Comparison of ENCODE assay signal across 28 cellular contexts in the genomic region with DNA sequence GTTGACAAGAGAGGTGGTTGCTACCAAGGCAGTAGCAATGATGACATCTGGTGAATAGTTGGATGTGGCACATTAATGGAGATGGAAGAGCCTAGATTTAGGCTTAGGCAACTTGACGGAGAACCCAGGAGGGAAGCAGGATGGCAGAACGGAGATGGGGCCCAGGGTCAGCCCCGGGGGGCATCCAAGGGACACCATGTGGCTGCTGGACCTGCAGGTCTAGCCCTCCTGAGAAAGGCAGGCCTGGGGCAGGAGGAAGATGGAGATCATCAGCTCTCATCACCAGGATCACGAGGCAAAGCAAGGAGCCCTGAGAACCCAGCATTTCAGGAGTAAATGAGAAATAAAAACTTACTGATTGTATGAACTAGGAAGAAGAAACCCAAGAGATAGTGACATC.
DNase-seq lines count a peak whose midpoint lies in the region; ATAC-seq and TF ChIP-seq lines count a peak whose summit lies in the region.
"Had no signal": no experiment of that assay in that cellular context is flagged by ENCODE, and none has a peak within 500 bp of the region (broad histone marks: within the 10 kb centered on the region; RNA-seq: fewer than 3 reads in every experiment).

No MANE protein-coding gene starts in this region.

- no peak overlapping the region for H3K4me3 ChIP-seq in thyroid gland (replicated peaks in 1 of 3)
- H3K4me3 ChIP-seq: esophagus muscularis mucosa, heart right ventricle, SK-N-MC, smooth muscle cell, tibial nerve had no signal

- WGBS in thyroid gland, 2 donors, result 96% methylated on average over 4 of the region's 4 CpGs

- H3K27ac ChIP-seq in thyroid gland, result peak overlapping the region in 2 of 3 donors; percentile 70 to 84
- H3K27ac ChIP-seq: brain microvascular endothelial cell, esophagus muscularis mucosa, foreskin keratinocyte, heart right ventricle, SK-N-MC, tibial nerve had no signal

- H3K27ac Mint-ChIP-seq in activated naive CD4-positive, alpha-beta T cell treated with anti-CD3 and anti-CD28 coated beads for 36 hours, result peak overlapping the region; percentile 74
- peak overlapping the region; percentile 92 for H3K27ac Mint-ChIP-seq in activated CD8-positive, alpha-beta T cell treated with anti-CD3 and anti-CD28 coated beads for 36 hours
- H3K27ac Mint-ChIP-seq in dendritic cell treated with granulocyte-macrophage colony-stimulating factor and Interleukin-4, amounts not matched to agents 40 ng/mL and 50 ng/mL, for 4 days, result peak overlapping the region; percentile 93

- DNase-seq in activated naive CD4-positive, alpha-beta T cell treated with anti-CD3 and anti-CD28 coated beads for 36 hours, result no peak
- DNase-seq in activated naive CD4-positive, alpha-beta T cell treated with anti-CD3 and anti-CD28 coated beads, Interleukin-2, amount 50 U/mL, for 16 hours, result no peak
- no peak for DNase-seq in activated CD8-positive, alpha-beta T cell treated with anti-CD3 and anti-CD28 coated beads for 36 hours
- DNase-seq in thyroid gland, result no peak
- DNase-seq: activated gamma-delta T cell, amygdala, brain microvascular endothelial cell, cerebellar nuclear complex, DMS153, foreskin keratinocyte, heart right ventricle, Kasumi-1, kidney, left ventricle myocardium superior, NCI-H1417 treated with DMSO at 0.1 percent for 48 hours, NCI-H2081, NCI-H2227 treated with DMSO at 0.1 percent for 48 hours, NCI-H526, PC-3, right cardiac atrium had no signal

- no peaks in the 10 kb centered on the region for H3K36me3 ChIP-seq in thyroid gland
- H3K36me3 ChIP-seq: brain microvascular endothelial cell, esophagus muscularis mucosa, heart right ventricle, tibial nerve had no signal

- H3K4me3 Mint-ChIP-seq in activated naive CD4-positive, alpha-beta T cell treated with anti-CD3 and anti-CD28 coated beads for 36 hours, result no peak overlapping the region
- no peak overlapping the region for H3K4me3 Mint-ChIP-seq in activated CD8-positive, alpha-beta T cell treated with anti-CD3 and anti-CD28 coated beads for 36 hours
- no peak overlapping the region for H3K4me3 Mint-ChIP-seq in dendritic cell treated with granulocyte-macrophage colony-stimulating factor and Interleukin-4, amounts not matched to agents 40 ng/mL and 50 ng/mL, for 4 days

- POLR2A ChIA-PET in activated CD8-positive, alpha-beta T cell treated with anti-CD3 and anti-CD28 coated beads for 36 hours (lab: Charles Lee), result interaction anchor here (0.6 to 4.4 kb wide), 3 partner anchors 13 to 46 kb away, joined by 3 to 39 read pairs (median 7); no protein-coding TSS in a partner anchor

- no peak for TF ChIP-seq CTCF in activated CD8-positive, alpha-beta T cell treated with anti-CD3 and anti-CD28 coated beads for 36 hours (IDR thresholded peaks at IDR 0.05)
- TF ChIP-seq CTCF in thyroid gland (IDR thresholded peaks at IDR 0.05), result no peak

- intact Hi-C loops in activated naive CD4-positive, alpha-beta T cell treated with anti-CD3 and anti-CD28 coated beads for 36 hours (cut with micrococcal nuclease), result no loop called here
- intact Hi-C loops in activated CD8-positive, alpha-beta T cell treated with anti-CD3 and anti-CD28 coated beads for 36 hours (cut with micrococcal nuclease), result loop anchor here (5.0 kb wide), 2 partner anchors 43 to 62 kb away; no protein-coding TSS in a partner anchor
- intact Hi-C loops in dendritic cell treated with granulocyte-macrophage colony-stimulating factor and Interleukin-4, amounts not matched to agents 40 ng/mL and 50 ng/mL, for 4 days (cut with micrococcal nuclease), result loop anchor here (5.0 to 10.0 kb wide), 2 partner anchors 51 to 282 kb away; no protein-coding TSS in a partner anchor
- intact Hi-C loops in thyroid gland (cut with DNase I), result no loop called here

- CTCF ChIA-PET in activated naive CD4-positive, alpha-beta T cell treated with anti-CD3 and anti-CD28 coated beads for 36 hours (lab: Charles Lee), result interaction anchor here (1.0 to 2.5 kb wide), 2 partner anchors 14 to 279 kb away, joined by 4 to 10 read pairs; no protein-coding TSS in a partner anchor
- CTCF ChIA-PET in activated CD8-positive, alpha-beta T cell treated with anti-CD3 and anti-CD28 coated beads for 36 hours (lab: Charles Lee), result interaction anchor here (0.8 to 1.7 kb wide), 4 partner anchors 45 to 277 kb away, joined by 3 read pairs; no protein-coding TSS in a partner anchor

- H3K4me1 ChIP-seq in thyroid gland, result peaks cover 6 to 26% of the 10 kb centered on the region in 2 donors
- H3K4me1 ChIP-seq: tibial nerve had no signal

- H3K27me3 ChIP-seq in thyroid gland, result no peaks in the 10 kb centered on the region
- H3K27me3 ChIP-seq: brain microvascular endothelial cell, esophagus muscularis mucosa, foreskin keratinocyte, heart right ventricle, tibial nerve had no signal

- peaks cover 6% of the 10 kb centered on the region for H3K27me3 Mint-ChIP-seq in activated naive CD4-positive, alpha-beta T cell treated with anti-CD3 and anti-CD28 coated beads for 36 hours (ENCODE audit: low read depth)
- H3K27me3 Mint-ChIP-seq in activated CD8-positive, alpha-beta T cell treated with anti-CD3 and anti-CD28 coated beads for 36 hours, result no peaks in the 10 kb centered on the region
- H3K27me3 Mint-ChIP-seq in dendritic cell treated with granulocyte-macrophage colony-stimulating factor and Interleukin-4, amounts not matched to agents 40 ng/mL and 50 ng/mL, for 4 days, result no peaks in the 10 kb centered on the region

- H3K9me3 Mint-ChIP-seq in activated naive CD4-positive, alpha-beta T cell treated with anti-CD3 and anti-CD28 coated beads for 36 hours, result peaks cover 5% of the 10 kb centered on the region
- peaks cover 20% of the 10 kb centered on the region for H3K9me3 Mint-ChIP-seq in activated CD8-positive, alpha-beta T cell treated with anti-CD3 and anti-CD28 coated beads for 36 hours
- no peaks in the 10 kb centered on the region for H3K9me3 Mint-ChIP-seq in dendritic cell treated with granulocyte-macrophage colony-stimulating factor and Interleukin-4, amounts not matched to agents 40 ng/mL and 50 ng/mL, for 4 days

- ATAC-seq in activated CD8-positive, alpha-beta T cell treated with anti-CD3 and anti-CD28 coated beads for 36 hours, result no peak
- ATAC-seq in HG03095 (IDR thresholded peaks at IDR 0.05; ENCODE audit: unreplicated experiment), result no peak
- no peak for ATAC-seq in HG03175 (IDR thresholded peaks at IDR 0.05; ENCODE audit: unreplicated experiment)
- ATAC-seq: activated CD4-positive, CD25-positive, alpha-beta regulatory T cell treated with anti-CD3 and anti-CD28 coated beads, Interleukin-2, amount 50 U/mL, for 24 hours; foreskin keratinocyte; left ventricle myocardium superior; PC-3; right cardiac atrium had no signal

- H3K9me3 ChIP-seq in thyroid gland, result no peaks in the 10 kb centered on the region
- H3K9me3 ChIP-seq: esophagus muscularis mucosa had no signal

- no peak for TF ChIP-seq POLR2A in thyroid gland (IDR thresholded peaks at IDR 0.05)

- H3K4me1 Mint-ChIP-seq in activated naive CD4-positive, alpha-beta T cell treated with anti-CD3 and anti-CD28 coated beads for 36 hours (ENCODE audit: low read depth), result peaks cover 46% of the 10 kb centered on the region
- H3K4me1 Mint-ChIP-seq in activated CD8-positive, alpha-beta T cell treated with anti-CD3 and anti-CD28 coated beads for 36 hours (ENCODE audit: low read depth), result peaks cover 50% of the 10 kb centered on the region
- H3K4me1 Mint-ChIP-seq in dendritic cell treated with granulocyte-macrophage colony-stimulating factor and Interleukin-4, amounts not matched to agents 40 ng/mL and 50 ng/mL, for 4 days (ENCODE audit: low read depth), result peaks cover 82% of the 10 kb centered on the region

- H3K36me3 Mint-ChIP-seq in activated naive CD4-positive, alpha-beta T cell treated with anti-CD3 and anti-CD28 coated beads for 36 hours (ENCODE audit: low read depth), result peaks cover 5% of the 10 kb centered on the region
- H3K36me3 Mint-ChIP-seq in activated CD8-positive, alpha-beta T cell treated with anti-CD3 and anti-CD28 coated beads for 36 hours (ENCODE audit: low read depth), result peaks cover 28% of the 10 kb centered on the region
- H3K36me3 Mint-ChIP-seq in dendritic cell treated with granulocyte-macrophage colony-stimulating factor and Interleukin-4, amounts not matched to agents 40 ng/mL and 50 ng/mL, for 4 days (ENCODE audit: low read depth), result peaks cover 7% of the 10 kb centered on the region

Comparison
In these comparisons a context has a peak if more than half of its experiments do, and no peak if none do; other contexts are left out.
1. intact Hi-C loops: an anchor here in activated CD8-positive, alpha-beta T cell treated with anti-CD3 and anti-CD28 coated beads for 36 hours (5.0 kb wide) and dendritic cell treated with granulocyte-macrophage colony-stimulating factor and Interleukin-4, amounts not matched to agents 40 ng/mL and 50 ng/mL, for 4 days (5.0 to 10.0 kb wide); none called in activated naive CD4-positive, alpha-beta T cell treated with anti-CD3 and anti-CD28 coated beads for 36 hours and thyroid gland.